Comparison of ENCODE assay signal across 1 cellular context in the genomic region with DNA sequence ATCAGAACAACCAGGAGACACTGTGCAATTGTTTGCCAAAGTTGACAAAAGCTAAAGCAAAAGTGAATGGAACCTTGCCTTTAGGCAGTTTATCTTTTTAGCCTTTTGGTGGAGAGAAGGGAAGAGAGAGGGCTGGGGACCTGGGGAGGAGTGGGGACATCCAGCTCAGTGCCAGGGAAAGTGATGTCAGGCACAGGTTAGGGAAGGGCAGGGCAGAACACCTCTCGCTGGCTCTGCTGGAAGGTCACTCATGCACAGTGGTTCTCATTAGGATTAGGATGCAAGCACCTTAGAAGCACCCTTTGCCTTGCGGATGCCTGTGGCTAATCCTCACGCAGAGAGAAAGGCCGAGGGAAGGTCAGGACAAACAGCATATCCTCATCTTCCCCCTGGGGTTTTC.
TF ChIP-seq lines count a peak whose summit lies in the region.

No MANE protein-coding gene starts in this region.

TF ChIP-seq in H1, 55 proteins besides CTCF, POLR2A, EP300 and RAD21:
- TF ChIP-seq SP4 (IDR thresholded peaks at IDR 0.05; ENCODE audit: low read length) (no peak), RFX5 (IDR thresholded peaks at IDR 0.05; ENCODE audit: borderline replicate concordance, low read depth, low read length) (no peak), YY1 (IDR thresholded peaks at IDR 0.05; ENCODE audit: low read depth, low read length) (no peak), RBBP5 (IDR thresholded peaks at IDR 0.05; ENCODE audit: borderline replicate concordance, low read depth, low read length) (no peak), BRCA1 (IDR thresholded peaks at IDR 0.05; ENCODE audit: low read depth, low read length) (no peak), SAP30 (IDR thresholded peaks at IDR 0.05; ENCODE audit: insufficient read depth, insufficient replicate concordance, low read length) (no peak), GTF2F1 (IDR thresholded peaks at IDR 0.05; ENCODE audit: borderline replicate concordance, low read depth, low read length) (no peak), SUZ12 (IDR thresholded peaks at IDR 0.05; ENCODE audit: low read length) (no peak), SIX5 (IDR thresholded peaks at IDR 0.05; ENCODE audit: low read depth, low read length) (no peak), TAF7 (optimal IDR thresholded peaks at IDR 0.05; ENCODE audit: borderline replicate concordance, low read depth, low read length) (no peak), KDM5A (IDR thresholded peaks at IDR 0.05; ENCODE audit: low read length) (no peak)
- TF ChIP-seq, protein P1, sequence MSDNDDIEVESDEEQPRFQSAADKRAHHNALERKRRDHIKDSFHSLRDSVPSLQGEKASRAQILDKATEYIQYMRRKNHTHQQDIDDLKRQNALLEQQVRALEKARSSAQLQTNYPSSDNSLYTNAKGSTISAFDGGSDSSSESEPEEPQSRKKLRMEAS (IDR thresholded peaks at IDR 0.05) = no peak
